8 cellular contexts compared by ENCODE assay signal in the genomic region with DNA sequence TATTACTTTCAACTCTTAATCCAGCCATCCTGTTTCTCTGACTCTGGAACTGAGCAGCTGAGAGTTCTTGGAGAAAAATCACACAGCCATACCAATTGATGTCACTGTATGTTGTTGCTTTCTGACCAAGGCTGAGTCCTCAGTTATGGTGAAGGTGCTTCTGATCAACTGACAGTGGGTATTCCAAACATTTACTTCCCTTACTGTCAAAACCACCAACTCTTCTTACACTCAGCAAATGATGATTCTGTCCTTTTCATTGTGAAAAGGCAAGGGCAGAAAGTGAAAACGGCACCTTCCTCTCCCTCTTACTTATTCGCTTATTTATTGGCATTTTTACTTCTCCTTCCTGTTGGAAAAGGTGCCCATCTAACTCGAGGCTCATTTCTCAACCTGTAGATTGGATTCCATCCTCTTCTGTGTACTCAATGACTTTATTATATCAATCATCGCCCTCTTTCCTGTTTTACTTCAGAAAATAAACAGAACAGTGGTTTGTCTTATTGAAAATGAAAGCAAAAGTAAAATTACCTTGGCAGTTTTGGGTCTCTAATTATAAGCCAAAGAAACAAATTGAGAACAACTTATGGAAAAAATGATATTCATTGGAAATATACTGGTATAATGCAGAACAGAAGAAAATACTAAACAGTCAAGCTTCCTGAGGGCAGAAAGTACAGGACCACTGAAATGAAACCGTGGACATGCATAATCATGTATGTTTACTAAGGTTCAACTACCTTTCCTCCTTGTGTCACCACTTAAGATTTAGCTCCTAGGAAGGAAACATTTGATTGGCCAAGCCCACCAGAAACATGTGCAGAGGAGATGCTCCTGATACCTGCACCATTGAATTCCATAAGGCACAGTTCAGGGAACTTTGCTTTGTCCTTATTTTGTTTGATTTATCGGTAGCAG.
A peak's percentile ranks its signal among the peaks of the same experiment; 100 is the strongest.
DNase-seq lines count a peak whose midpoint lies in the region; ATAC-seq lines count a peak whose summit lies in the region.

No MANE protein-coding gene starts in this region.

- peak overlapping the region; percentile 49 for H3K4me3 ChIP-seq in Jurkat, Clone E6-1 (ENCODE audit: low read length)

- peak; percentile 7 for ATAC-seq in GM19455 (IDR thresholded peaks at IDR 0.05; ENCODE audit: unreplicated experiment)

- DNase-seq in Jurkat, Clone E6-1 (ENCODE audit: low read depth, low spot score), result no peak
- DNase-seq in caudate nucleus (lab: John Stamatoyannopoulos, UW) (no peak), myocyte (ENCODE audit: low read depth) (peak; percentile 14), midbrain (lab: John Stamatoyannopoulos, UW) (no peak), AG08396 (ENCODE audit: low spot score) (no peak), SIG-M5 (lab: John Stamatoyannopoulos, UW) (no peak), SIG-M5 treated with dmso at 0.1 percent for 504 hours (lab: John Stamatoyannopoulos, UW; ENCODE audit: unreplicated experiment) (no peak)

- H3K27ac ChIP-seq in caudate nucleus (ENCODE audit: low read depth, low read length), result peak overlapping the region; percentile 4
